Comparison of ENCODE assay signal across 1 cellular context in the genomic region with DNA sequence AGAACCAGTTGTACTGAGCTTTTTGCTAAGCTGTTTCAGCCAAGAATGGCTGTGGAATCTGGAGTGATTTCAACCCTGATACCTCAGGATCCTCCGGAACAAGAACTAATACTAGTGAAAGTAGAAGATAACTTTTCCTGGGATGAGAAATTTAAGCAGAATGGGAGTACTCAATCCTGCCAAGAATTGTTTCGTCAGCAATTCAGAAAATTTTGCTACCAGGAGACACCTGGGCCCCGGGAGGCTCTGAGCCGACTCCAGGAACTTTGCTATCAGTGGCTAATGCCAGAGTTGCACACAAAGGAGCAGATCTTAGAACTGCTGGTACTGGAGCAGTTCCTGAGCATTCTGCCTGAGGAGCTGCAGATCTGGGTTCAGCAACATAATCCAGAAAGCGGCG.
TF ChIP-seq lines count a peak whose summit lies in the region.

No MANE protein-coding gene starts in this region.

TF ChIP-seq in H1, 55 proteins besides CTCF, POLR2A, EP300 and RAD21:
- TF ChIP-seq BCL11A (IDR thresholded peaks at IDR 0.05; ENCODE audit: low read depth in 2 of 2, low read length in 2 of 2) (no peak), HDAC2 (IDR thresholded peaks at IDR 0.05; ENCODE audit: borderline replicate concordance in 1 of 2, low read depth in 2 of 2, low read length in 2 of 2) (no peak), SIRT6 (IDR thresholded peaks at IDR 0.05; ENCODE audit: low read length) (no peak)
